Comparison of ENCODE assay signal across 9 cellular contexts in genomic region chr9:130447193-130447816, GRCh38. TPM values are rescaled to one million over a fixed set of nuclear protein-coding genes. Genes with fewer than 3 reads are reported as not detected.
DNase-seq lines count a peak whose midpoint lies in the region; TF ChIP-seq lines count a peak whose summit lies in the region.
"Had no signal": no experiment of that assay in that cellular context is flagged by ENCODE, and none has a peak within 500 bp of the region (broad histone marks: within the 10 kb centered on the region; RNA-seq: fewer than 3 reads in every experiment).

No MANE protein-coding gene starts in this region.

- peak in 1 of 2 donors; percentile 16 for TF ChIP-seq POLR2A in thyroid gland (IDR thresholded peaks at IDR 0.05)

- intact Hi-C loops in PC-9 (cut with micrococcal nuclease; ENCODE audit: unreplicated experiment), result loop anchor here (5.0 kb wide), 2 partner anchors 205 to 320 kb away; no protein-coding TSS in a partner anchor
- intact Hi-C loops in thyroid gland (cut with DNase I), result no loop called here

- H2AFZ ChIP-seq in PC-9, result no peak overlapping the region
- H2AFZ ChIP-seq: parathyroid adenoma had no signal

- no peaks in the 10 kb centered on the region for H3K36me3 ChIP-seq in PC-9 (ENCODE audit: low read depth)
- H3K36me3 ChIP-seq in iPS-15b (ENCODE audit: control insufficient read depth, insufficient read depth, low read length), result peaks cover 6% of the 10 kb centered on the region
- no peaks in the 10 kb centered on the region for H3K36me3 ChIP-seq in thyroid gland
- 0 out of 2 replicates have a peak, but pooled peaks cover 3% of the 10 kb centered on the region for H3K36me3 ChIP-seq in HAP-1 (replicated peaks)

- DNase-seq in NCI-H82 (lab: John Stamatoyannopoulos, UW) (peak; percentile 42), NCI-H82 treated with DMSO at 0.1 percent for 48 hours (lab: John Stamatoyannopoulos, UW; ENCODE audit: unreplicated experiment) (no peak), PC-9 (no peak), thyroid gland (peak; percentile 42 to 61), HAP-1 (ENCODE audit: low spot score in 2 of 2) (no peak), DMS79 (lab: John Stamatoyannopoulos, UW) (no peak)
- no peak for DNase-seq in central memory CD4-positive, alpha-beta T cell

- peaks cover 7% of the 10 kb centered on the region; the same call in 1 of the 2 replicates for H3K79me2 ChIP-seq in PC-9 (ENCODE audit: low read depth)
- H3K79me2 ChIP-seq: parathyroid adenoma had no signal

- H3K9me3 ChIP-seq in PC-9 (ENCODE audit: insufficient read depth, low read depth), result no peaks in the 10 kb centered on the region
- H3K9me3 ChIP-seq in iPS-15b (ENCODE audit: control insufficient read depth, insufficient read depth, low read length), result no peaks in the 10 kb centered on the region
- no peaks in the 10 kb centered on the region for H3K9me3 ChIP-seq in thyroid gland
- no peaks in the 10 kb centered on the region for H3K9me3 ChIP-seq in HAP-1

- H3K4me3 ChIP-seq in PC-9, result peak overlapping the region; percentile 87; the same call in 1 of the 2 replicates
- peak overlapping the region; percentile 39 for H3K4me3 ChIP-seq in iPS-15b (ENCODE audit: low read depth, low read length)
- no peak overlapping the region for H3K4me3 ChIP-seq in thyroid gland (replicated peaks in 1 of 3)
- H3K4me3 ChIP-seq in HAP-1, result no peak overlapping the region

- H4K20me1 ChIP-seq in PC-9 (ENCODE audit: insufficient read depth), result peaks cover 11% of the 10 kb centered on the region

- peaks cover 7% of the 10 kb centered on the region; the same call in 1 of the 2 replicates for H3F3A ChIP-seq in PC-9 (ENCODE audit: insufficient read depth, low read depth)

- H3K27ac ChIP-seq in PC-9 (no peak overlapping the region), thyroid gland (peak overlapping the region; percentile 53 to 93 (median 90))
- H3K27ac ChIP-seq: parathyroid adenoma had no signal

- H3K9ac ChIP-seq in iPS-15b (ENCODE audit: low read depth, low read length), result peak overlapping the region; percentile 18
- H3K9ac ChIP-seq: parathyroid adenoma had no signal

- no TSS peak for BruUV-seq in PC-9 (replicated peaks; lab: Mats Ljungman, UMichigan)

- in situ Hi-C loops in HAP-1 (cut with MboI; ENCODE audit: low sequenced_read_pairs), result no loop called here

- WGBS in thyroid gland, 2 donors, result 64 to 69% methylated on average over 11 to 12 of the region's 12 CpGs

- TF ChIP-seq CTCF in PC-9 (conservative IDR thresholded peaks at IDR 0.05), result no peak
- TF ChIP-seq CTCF in thyroid gland (IDR thresholded peaks at IDR 0.05), result no peak

- POLR2A ChIA-PET in PC-9 (lab: Charles Lee; ENCODE audit: unreplicated experiment), result no interaction called here

- H3K4me1 ChIP-seq in PC-9 (replicated peaks; ENCODE audit: insufficient read depth), result peaks cover 42% of the 10 kb centered on the region
- peaks cover 30% of the 10 kb centered on the region for H3K4me1 ChIP-seq in iPS-15b (ENCODE audit: control insufficient read depth, insufficient read depth, low read length)
- peaks cover 49 to 71% of the 10 kb centered on the region in 2 donors for H3K4me1 ChIP-seq in thyroid gland
- H3K4me1 ChIP-seq in HAP-1, result peaks cover 46% of the 10 kb centered on the region

- H3K9me2 ChIP-seq in PC-9 (ENCODE audit: insufficient read depth), result no peaks in the 10 kb centered on the region

- peak overlapping the region; percentile 99 for H3K4me2 ChIP-seq in PC-9

- no peaks in the 10 kb centered on the region for H3K27me3 ChIP-seq in PC-9 (ENCODE audit: insufficient read depth, low read depth)
- peaks cover 18% of the 10 kb centered on the region for H3K27me3 ChIP-seq in iPS-15b (ENCODE audit: control insufficient read depth, insufficient read depth, low read length)
- no peaks in the 10 kb centered on the region for H3K27me3 ChIP-seq in thyroid gland
- H3K27me3 ChIP-seq in HAP-1 (ENCODE audit: low read depth), result no peaks in the 10 kb centered on the region

- CTCF ChIA-PET in PC-9 (lab: Charles Lee), result interaction anchor here (0.5 to 0.6 kb wide), 2 partner anchors 106 to 685 kb away, joined by 3 to 5 read pairs; no protein-coding TSS in a partner anchor

RNA-seq across cellular contexts. Expression of gene ASS1, which starts 2.5 kb away (rescaled TPM):
- total RNA-seq in PC-9 (2021) (255 and 371 TPM in 2 replicates), thyroid gland (100 to 1,000 TPM; 123 to 235 (median 166) TPM)

Comparison
In these comparisons a context has a peak if more than half of its experiments do, and no peak if none do; other contexts are left out.
1. DNase-seq: peak in NCI-H82 (single experiment) and thyroid gland (2 of 2); none in NCI-H82 treated with DMSO at 0.1 percent for 48 hours (single experiment), PC-9 (0 of 2), central memory CD4-positive, alpha-beta T cell (single experiment), HAP-1 (0 of 2) and DMS79 (single experiment).
2. H3K4me3 ChIP-seq: peak in PC-9 (single experiment) and iPS-15b (single experiment); none in thyroid gland (0 of 3) and HAP-1 (single experiment).